In genomic region chr10:103193107-103193819, GRCh38 we compare ENCODE assay signal across 8 cellular contexts. TPM values are rescaled to one million over a fixed set of nuclear protein-coding genes. Genes with fewer than 3 reads are reported as not detected.
DNase-seq lines count a peak whose midpoint lies in the region; ATAC-seq and TF ChIP-seq lines count a peak whose summit lies in the region.

Gene NT5C2 (minus strand): TSS chr10:103193272. CDS start chr10:103174958, 18,314 bp downstream.

- intact Hi-C loops in Right ventricle myocardium superior (cut with DNase I), result loop anchor here (5.0 kb wide), 1 partner anchor 276 kb away; the partner anchor contains the start of gene CNNM2
- intact Hi-C loops in thyroid gland (cut with DNase I), result loop anchor here (5.0 kb wide), 1 partner anchor 49 kb away; no protein-coding TSS in a partner anchor

- H3K9ac ChIP-seq in parathyroid adenoma, result peak within 1 kb of the TSS; percentile 75

- peak; percentile 55 for ATAC-seq in GM21786 (IDR thresholded peaks at IDR 0.05; ENCODE audit: unreplicated experiment)
- ATAC-seq in Right ventricle myocardium superior (ENCODE audit: poor library complexity), result peak; percentile 95

- no peaks in the 10 kb centered on the region for H3K36me3 ChIP-seq in parathyroid adenoma (ENCODE audit: control insufficient read depth, insufficient read depth, low read length)
- no peaks in the 10 kb centered on the region for H3K36me3 ChIP-seq in thyroid gland

- H3K27ac ChIP-seq in parathyroid adenoma (peak within 1 kb of the TSS; percentile 95), thyroid gland (peak within 1 kb of the TSS; percentile 96 to 99 (median 99))

- H3K79me2 ChIP-seq in parathyroid adenoma, result peaks cover 31% of the 10 kb centered on the region

- H3K4me1 ChIP-seq in parathyroid adenoma (peaks cover 32% of the 10 kb centered on the region), thyroid gland (peaks cover 33 to 58% of the 10 kb centered on the region in 2 donors)

- TF ChIP-seq CTCF in LNCaP clone FGC (IDR thresholded peaks at IDR 0.05; ENCODE audit: control insufficient read depth, extremely low read depth, insufficient read depth) (no peak), parathyroid adenoma (IDR thresholded peaks at IDR 0.05) (no peak), thyroid gland (IDR thresholded peaks at IDR 0.05) (no peak)

- DNase-seq in EH (ENCODE audit: low read depth) (peak; percentile 77), LNCaP clone FGC (ENCODE audit: low read depth) (no peak), SW480 (ENCODE audit: low spot score) (peak; percentile 68), Right ventricle myocardium superior (peak; percentile 90), thyroid gland (peak; percentile 79 to 82)
- peak; percentile 60 for DNase-seq in activated naive CD8-positive, alpha-beta T cell treated with anti-CD3 and anti-CD28 coated beads, Interleukin-2, amount 50 U/mL, for 16 hours (ENCODE audit: low read depth, low spot score)

- H3K27me3 ChIP-seq in parathyroid adenoma (ENCODE audit: control insufficient read depth, insufficient read depth, low read length), result no peaks in the 10 kb centered on the region
- H3K27me3 ChIP-seq in thyroid gland, result no peaks in the 10 kb centered on the region

- 0 to 30% methylated on average over 3 to 8 of the region's 62 CpGs for WGBS in thyroid gland, 2 donors

- H3K9me3 ChIP-seq in parathyroid adenoma (ENCODE audit: control insufficient read depth, low read length) (no peaks in the 10 kb centered on the region), thyroid gland (no peaks in the 10 kb centered on the region)

- peak; percentile 41 to 55 for TF ChIP-seq POLR2A in thyroid gland (IDR thresholded peaks at IDR 0.05)

- peak within 1 kb of the TSS; percentile 81 for H3K4me2 ChIP-seq in parathyroid adenoma (ENCODE audit: low read length)

- peak within 1 kb of the TSS; percentile 93 for H2AFZ ChIP-seq in parathyroid adenoma

- peak within 1 kb of the TSS; percentile 91 for H3K4me3 ChIP-seq in LNCaP clone FGC (ENCODE audit: low read depth, low read length)
- H3K4me3 ChIP-seq in parathyroid adenoma (ENCODE audit: low read depth, low read length), result peak within 1 kb of the TSS; percentile 78
- H3K4me3 ChIP-seq in thyroid gland (replicated peaks in 1 of 3), result peak within 1 kb of the TSS; percentile 28 to 93 (median 86)

RNA-seq across cellular contexts. Expression of gene NT5C2, which starts in this region (rescaled TPM):
- total RNA-seq in Right ventricle myocardium superior (46.9 TPM), thyroid gland (100 to 1,000 TPM; 194 to 238 (median 214) TPM)
